Comparison of ENCODE assay signal across 2 cellular contexts in the genomic region with DNA sequence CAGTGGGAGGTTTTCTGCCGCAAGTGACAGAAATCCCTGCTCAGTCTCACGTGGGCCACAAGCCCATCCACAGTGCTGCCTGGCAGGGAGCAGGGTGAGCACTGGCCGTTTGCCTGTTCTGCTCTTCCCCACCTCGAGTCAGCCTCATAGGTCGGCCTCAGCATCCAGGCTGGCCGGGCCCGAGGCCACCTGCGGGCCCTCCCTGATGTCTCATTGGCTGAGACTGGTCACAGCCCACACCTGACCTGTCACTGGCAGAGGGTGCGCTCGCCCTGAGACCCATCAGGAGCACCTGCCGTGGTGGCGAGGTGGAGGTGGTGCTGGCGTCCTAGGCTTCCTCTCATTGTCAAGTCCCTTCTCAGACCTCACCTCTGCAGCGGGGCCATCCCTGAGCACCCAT.
TF ChIP-seq lines count a peak whose summit lies in the region.

No MANE protein-coding gene starts in this region.

TF ChIP-seq in IMR-90, 13 proteins besides CTCF, POLR2A, EP300 and RAD21:
- TF ChIP-seq BHLHE40 (IDR thresholded peaks at IDR 0.05; ENCODE audit: low read depth, low read length) (no peak), MXI1 (IDR thresholded peaks at IDR 0.05; ENCODE audit: borderline replicate concordance, low read depth, low read length) (no peak), RFX5 (IDR thresholded peaks at IDR 0.05; ENCODE audit: low read depth, low read length) (no peak), MAFK (IDR thresholded peaks at IDR 0.05; ENCODE audit: low read depth, low read length) (no peak), CEBPB (IDR thresholded peaks at IDR 0.05; ENCODE audit: low read depth, low read length) (no peak), SMC3 (IDR thresholded peaks at IDR 0.05; ENCODE audit: low read depth, low read length) (no peak), CHD1 (IDR thresholded peaks at IDR 0.05; ENCODE audit: low read depth, low read length) (no peak), NFE2L2 (IDR thresholded peaks at IDR 0.05; ENCODE audit: low read depth, low read length) (no peak), RCOR1 (IDR thresholded peaks at IDR 0.05; ENCODE audit: insufficient replicate concordance, low read length) (no peak), MAZ (IDR thresholded peaks at IDR 0.05; ENCODE audit: borderline replicate concordance, low read depth, low read length) (no peak), FOS (IDR thresholded peaks at IDR 0.05; ENCODE audit: low read depth, low read length) (no peak)
- TF ChIP-seq, protein P1, sequence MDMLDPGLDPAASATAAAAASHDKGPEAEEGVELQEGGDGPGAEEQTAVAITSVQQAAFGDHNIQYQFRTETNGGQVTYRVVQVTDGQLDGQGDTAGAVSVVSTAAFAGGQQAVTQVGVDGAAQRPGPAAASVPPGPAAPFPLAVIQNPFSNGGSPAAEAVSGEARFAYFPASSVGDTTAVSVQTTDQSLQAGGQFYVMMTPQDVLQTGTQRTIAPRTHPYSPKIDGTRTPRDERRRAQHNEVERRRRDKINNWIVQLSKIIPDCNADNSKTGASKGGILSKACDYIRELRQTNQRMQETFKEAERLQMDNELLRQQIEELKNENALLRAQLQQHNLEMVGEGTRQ (IDR thresholded peaks at IDR 0.05; ENCODE audit: low read depth, low read length) = no peak
- TF ChIP-seq, protein P2, sequence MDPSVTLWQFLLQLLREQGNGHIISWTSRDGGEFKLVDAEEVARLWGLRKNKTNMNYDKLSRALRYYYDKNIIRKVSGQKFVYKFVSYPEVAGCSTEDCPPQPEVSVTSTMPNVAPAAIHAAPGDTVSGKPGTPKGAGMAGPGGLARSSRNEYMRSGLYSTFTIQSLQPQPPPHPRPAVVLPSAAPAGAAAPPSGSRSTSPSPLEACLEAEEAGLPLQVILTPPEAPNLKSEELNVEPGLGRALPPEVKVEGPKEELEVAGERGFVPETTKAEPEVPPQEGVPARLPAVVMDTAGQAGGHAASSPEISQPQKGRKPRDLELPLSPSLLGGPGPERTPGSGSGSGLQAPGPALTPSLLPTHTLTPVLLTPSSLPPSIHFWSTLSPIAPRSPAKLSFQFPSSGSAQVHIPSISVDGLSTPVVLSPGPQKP (IDR thresholded peaks at IDR 0.05; ENCODE audit: borderline replicate concordance, low read depth, low read length) = no peak

TF ChIP-seq in H1, 55 proteins besides CTCF, POLR2A, EP300 and RAD21:
- TF ChIP-seq ZNF274 (IDR thresholded peaks at IDR 0.05; ENCODE audit: borderline replicate concordance, extremely low read depth, low read length) (no peak), CEBPB (IDR thresholded peaks at IDR 0.05; ENCODE audit: low read depth, low read length) (no peak), BACH1 (IDR thresholded peaks at IDR 0.05; ENCODE audit: low read length) (no peak)
